1 cellular context compared by ENCODE assay signal in the genomic region with DNA sequence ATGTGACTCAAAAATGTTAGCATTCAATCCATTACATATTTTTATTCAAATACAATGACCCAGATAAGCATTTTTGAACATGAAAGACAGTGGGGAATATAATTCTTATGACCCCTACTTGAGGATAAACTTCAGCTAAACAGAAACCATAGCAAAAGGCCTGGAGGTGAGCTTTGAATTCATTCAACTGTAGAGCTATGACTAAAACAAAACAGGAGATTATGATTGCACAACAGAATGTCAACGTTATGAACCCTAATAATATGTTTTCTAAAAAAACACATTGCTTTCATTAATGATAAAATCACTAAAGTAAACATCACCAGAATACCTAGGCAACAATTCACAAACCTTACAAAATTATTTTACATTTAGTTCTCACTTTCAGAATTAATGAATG.
A peak's percentile ranks its signal among the peaks of the same experiment; 100 is the strongest.
TF ChIP-seq lines count a peak whose summit lies in the region.

No MANE protein-coding gene starts in this region.

TF ChIP-seq in HepG2, 621 proteins besides CTCF, POLR2A, EP300 and RAD21:
- TF ChIP-seq ARID2 (CRISPR knock-in tag; IDR thresholded peaks at IDR 0.05; ENCODE audit: borderline replicate concordance), result no peak
- no peak for TF ChIP-seq RBAK (CRISPR knock-in tag; IDR thresholded peaks at IDR 0.05)
- TF ChIP-seq KMT2A (CRISPR knock-in tag; IDR thresholded peaks at IDR 0.05), result no peak
- TF ChIP-seq CEBPB (IDR thresholded peaks at IDR 0.05; ENCODE audit: borderline replicate concordance, low read depth, low read length), result peak; percentile 80
- TF ChIP-seq, protein P1, sequence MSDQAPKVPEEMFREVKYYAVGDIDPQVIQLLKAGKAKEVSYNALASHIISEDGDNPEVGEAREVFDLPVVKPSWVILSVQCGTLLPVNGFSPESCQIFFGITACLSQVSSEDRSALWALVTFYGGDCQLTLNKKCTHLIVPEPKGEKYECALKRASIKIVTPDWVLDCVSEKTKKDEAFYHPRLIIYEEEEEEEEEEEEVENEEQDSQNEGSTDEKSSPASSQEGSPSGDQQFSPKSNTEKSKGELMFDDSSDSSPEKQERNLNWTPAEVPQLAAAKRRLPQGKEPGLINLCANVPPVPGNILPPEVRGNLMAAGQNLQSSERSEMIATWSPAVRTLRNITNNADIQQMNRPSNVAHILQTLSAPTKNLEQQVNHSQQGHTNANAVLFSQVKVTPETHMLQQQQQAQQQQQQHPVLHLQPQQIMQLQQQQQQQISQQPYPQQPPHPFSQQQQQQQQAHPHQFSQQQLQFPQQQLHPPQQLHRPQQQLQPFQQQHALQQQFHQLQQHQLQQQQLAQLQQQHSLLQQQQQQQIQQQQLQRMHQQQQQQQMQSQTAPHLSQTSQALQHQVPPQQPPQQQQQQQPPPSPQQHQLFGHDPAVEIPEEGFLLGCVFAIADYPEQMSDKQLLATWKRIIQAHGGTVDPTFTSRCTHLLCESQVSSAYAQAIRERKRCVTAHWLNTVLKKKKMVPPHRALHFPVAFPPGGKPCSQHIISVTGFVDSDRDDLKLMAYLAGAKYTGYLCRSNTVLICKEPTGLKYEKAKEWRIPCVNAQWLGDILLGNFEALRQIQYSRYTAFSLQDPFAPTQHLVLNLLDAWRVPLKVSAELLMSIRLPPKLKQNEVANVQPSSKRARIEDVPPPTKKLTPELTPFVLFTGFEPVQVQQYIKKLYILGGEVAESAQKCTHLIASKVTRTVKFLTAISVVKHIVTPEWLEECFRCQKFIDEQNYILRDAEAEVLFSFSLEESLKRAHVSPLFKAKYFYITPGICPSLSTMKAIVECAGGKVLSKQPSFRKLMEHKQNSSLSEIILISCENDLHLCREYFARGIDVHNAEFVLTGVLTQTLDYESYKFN (CRISPR knock-in tag; conservative IDR thresholded peaks at IDR 0.05), result 0 out of 2 replicates have a peak, but pooled peaks have one; percentile 14
- TF ChIP-seq ZEB1 (IDR thresholded peaks at IDR 0.05; ENCODE audit: insufficient replicate concordance, low read depth), result no peak
- TF ChIP-seq SP5 (CRISPR knock-in tag; IDR thresholded peaks at IDR 0.05; ENCODE audit: borderline replicate concordance, low read depth), result no peak
- no peak for TF ChIP-seq ZNF234 (CRISPR knock-in tag; conservative IDR thresholded peaks at IDR 0.05)
- TF ChIP-seq ZFP37 (CRISPR knock-in tag; IDR thresholded peaks at IDR 0.05; ENCODE audit: borderline replicate concordance), result no peak
- peak; percentile 50 for TF ChIP-seq CEBPG (CRISPR knock-in tag; IDR thresholded peaks at IDR 0.05)
- no peak for TF ChIP-seq ZSCAN29 (CRISPR knock-in tag; conservative IDR thresholded peaks at IDR 0.05)
- TF ChIP-seq MIER2 (CRISPR knock-in tag; IDR thresholded peaks at IDR 0.05), result no peak
- TF ChIP-seq, protein P2, sequence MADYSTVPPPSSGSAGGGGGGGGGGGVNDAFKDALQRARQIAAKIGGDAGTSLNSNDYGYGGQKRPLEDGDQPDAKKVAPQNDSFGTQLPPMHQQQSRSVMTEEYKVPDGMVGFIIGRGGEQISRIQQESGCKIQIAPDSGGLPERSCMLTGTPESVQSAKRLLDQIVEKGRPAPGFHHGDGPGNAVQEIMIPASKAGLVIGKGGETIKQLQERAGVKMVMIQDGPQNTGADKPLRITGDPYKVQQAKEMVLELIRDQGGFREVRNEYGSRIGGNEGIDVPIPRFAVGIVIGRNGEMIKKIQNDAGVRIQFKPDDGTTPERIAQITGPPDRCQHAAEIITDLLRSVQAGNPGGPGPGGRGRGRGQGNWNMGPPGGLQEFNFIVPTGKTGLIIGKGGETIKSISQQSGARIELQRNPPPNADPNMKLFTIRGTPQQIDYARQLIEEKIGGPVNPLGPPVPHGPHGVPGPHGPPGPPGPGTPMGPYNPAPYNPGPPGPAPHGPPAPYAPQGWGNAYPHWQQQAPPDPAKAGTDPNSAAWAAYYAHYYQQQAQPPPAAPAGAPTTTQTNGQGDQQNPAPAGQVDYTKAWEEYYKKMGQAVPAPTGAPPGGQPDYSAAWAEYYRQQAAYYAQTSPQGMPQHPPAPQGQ (CRISPR knock-in tag; IDR thresholded peaks at IDR 0.05; ENCODE audit: borderline replicate concordance), result no peak
- 0 out of 2 replicates have a peak, but pooled peaks have one; percentile 21 for TF ChIP-seq GATAD2A (CRISPR knock-in tag; IDR thresholded peaks at IDR 0.05)
- TF ChIP-seq RFX1 (IDR thresholded peaks at IDR 0.05), result no peak
